Comparison of ENCODE assay signal across 23 cellular contexts in the genomic region with DNA sequence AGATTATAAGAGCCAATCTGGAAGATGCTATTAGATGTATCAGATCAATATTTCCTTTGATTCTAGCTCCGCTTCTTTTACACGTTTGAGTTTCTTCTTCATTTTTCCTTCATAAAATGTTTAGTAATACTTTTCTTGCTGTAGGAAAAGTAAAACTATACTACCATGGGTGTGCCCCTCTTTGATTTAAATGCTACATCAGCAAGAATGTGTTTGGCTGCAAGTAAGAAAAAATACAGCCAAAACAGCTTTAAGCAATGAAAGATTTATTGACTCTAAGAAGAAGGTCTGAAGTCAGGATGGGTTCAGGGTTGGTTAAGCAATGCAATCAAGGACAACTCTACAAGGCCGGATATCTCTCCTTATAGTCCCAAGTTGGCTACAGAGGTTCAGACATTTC.
A peak's percentile ranks its signal among the peaks of the same experiment; 100 is the strongest.
DNase-seq lines count a peak whose midpoint lies in the region; ATAC-seq, FAIRE-seq and TF ChIP-seq lines count a peak whose summit lies in the region.
"Had no signal": no experiment of that assay in that cellular context is flagged by ENCODE, and none has a peak within 500 bp of the region (broad histone marks: within the 10 kb centered on the region; RNA-seq: fewer than 3 reads in every experiment).

No MANE protein-coding gene starts in this region.

- TF ChIP-seq CTCF in HepG2 (CRISPR knock-in tag; IDR thresholded peaks at IDR 0.05) (no peak), right lobe of liver (IDR thresholded peaks at IDR 0.05) (no peak), IMR-90 (conservative IDR thresholded peaks at IDR 0.05; ENCODE audit: low read depth, low read length) (no peak), H1 (IDR thresholded peaks at IDR 0.05; ENCODE audit: control extremely low read depth in 1 of 3, insufficient read depth in 1 of 3, low read depth in 1 of 3, low read length in 3 of 3) (no peak), Calu3 (IDR thresholded peaks at IDR 0.05; ENCODE audit: unreplicated experiment) (no peak), ovary (IDR thresholded peaks at IDR 0.05) (no peak)

- ATAC-seq in HepG2 (no peak), right lobe of liver (no peak), IMR-90 (ENCODE audit: low read depth) (no peak), left lobe of liver (no peak)

- H2BK20ac ChIP-seq in IMR-90 (ENCODE audit: low read depth, low read length) (no peak overlapping the region), H1 (ENCODE audit: low read length) (no peak overlapping the region)

- no peaks in the 10 kb centered on the region for H3K9me3 Mint-ChIP-seq in Calu3 (ENCODE audit: low read depth, unreplicated experiment)
- H3K9me3 Mint-ChIP-seq: CD8-positive, alpha-beta memory T cell had no signal

- H3K4me1 ChIP-seq in HepG2 (ENCODE audit: insufficient read depth, low read length) (no peaks in the 10 kb centered on the region), right lobe of liver (no peaks in the 10 kb centered on the region), IMR-90 (ENCODE audit: control insufficient read depth, insufficient read depth, low read length) (no peaks in the 10 kb centered on the region), H1 (replicated peaks in 1 of 4; ENCODE audit: control insufficient read depth in 3 of 4, insufficient read depth in 4 of 4, low read length in 3 of 4) (peaks cover 5 to 16% (median 7%) of the 10 kb centered on the region in 4 experiments; a peak in 6 of 7 replicates), ovary (ENCODE audit: insufficient read depth) (no peaks in the 10 kb centered on the region)
- H3K4me1 ChIP-seq: BE2C, BLaER1 had no signal

- H3K4me2 ChIP-seq in HepG2 (ENCODE audit: low read depth, low read length) (no peak overlapping the region), IMR-90 (ENCODE audit: low read depth, low read length) (no peak overlapping the region), H1 (ENCODE audit: insufficient read depth in 1 of 2, low read depth in 2 of 2, low read length in 2 of 2) (no peak overlapping the region)
- H3K4me2 ChIP-seq: BLaER1 had no signal

- H2BK120ac ChIP-seq in IMR-90 (ENCODE audit: low read depth, low read length), result no peak overlapping the region
- H2BK120ac ChIP-seq in H1 (replicated peaks; ENCODE audit: low read depth, low read length), result no peak overlapping the region

- no peak overlapping the region for H3K4me3 ChIP-seq in HepG2 (replicated peaks in 1 of 3; ENCODE audit: insufficient read depth in 1 of 3, low read depth in 2 of 3, low read length in 3 of 3)
- no peak overlapping the region for H3K4me3 ChIP-seq in right lobe of liver
- no peak overlapping the region for H3K4me3 ChIP-seq in IMR-90 (ENCODE audit: insufficient read depth, low read depth, low read length)
- H3K4me3 ChIP-seq in H1 (ENCODE audit: extremely low read depth in 1 of 4, insufficient read depth in 2 of 4, low read depth in 3 of 4, low read length in 4 of 4), result no peak overlapping the region
- no peak overlapping the region for H3K4me3 ChIP-seq in ovary
- H3K4me3 ChIP-seq: BLaER1 had no signal

- no peak overlapping the region for H3K4me3 Mint-ChIP-seq in Calu3 (ENCODE audit: low read depth, unreplicated experiment)
- H3K4me3 Mint-ChIP-seq: CD14-positive monocyte; CD4-positive, alpha-beta memory T cell; CD4-positive, CD25-positive, alpha-beta regulatory T cell; CD8-positive, alpha-beta memory T cell had no signal

- H2BK15ac ChIP-seq in IMR-90 (ENCODE audit: low read depth, low read length) (no peak overlapping the region), H1 (ENCODE audit: low read length) (no peak overlapping the region)

- H3K36me3 Mint-ChIP-seq in Calu3 (ENCODE audit: insufficient read depth, unreplicated experiment), result no peaks in the 10 kb centered on the region
- H3K36me3 Mint-ChIP-seq: CD14-positive monocyte; CD4-positive, alpha-beta memory T cell; CD4-positive, CD25-positive, alpha-beta regulatory T cell had no signal

- H3K79me1 ChIP-seq in IMR-90 (ENCODE audit: low read depth in 1 of 2, low read length in 2 of 2) (no peaks in the 10 kb centered on the region), H1 (ENCODE audit: low read depth, low read length) (no peaks in the 10 kb centered on the region)

- TF ChIP-seq EP300 in HepG2 (IDR thresholded peaks at IDR 0.05; ENCODE audit: low read depth in 2 of 2, low read length in 2 of 2), result no peak
- TF ChIP-seq EP300 in HepG2 (CRISPR knock-in tag; IDR thresholded peaks at IDR 0.05; ENCODE audit: borderline replicate concordance), result no peak
- TF ChIP-seq EP300 in H1 (IDR thresholded peaks at IDR 0.05; ENCODE audit: borderline replicate concordance in 1 of 2, low read depth in 2 of 2, low read length in 2 of 2), result no peak
- no peak for TF ChIP-seq EP300 in ovary (IDR thresholded peaks at IDR 0.05)

- H3K9me3 ChIP-seq in HepG2 (ENCODE audit: low read length), result no peaks in the 10 kb centered on the region
- H3K9me3 ChIP-seq in right lobe of liver, result no peaks in the 10 kb centered on the region
- no peaks in the 10 kb centered on the region for H3K9me3 ChIP-seq in IMR-90 (ENCODE audit: control insufficient read depth, insufficient read depth, low read length)
- H3K9me3 ChIP-seq in H1 (ENCODE audit: insufficient read depth in 2 of 2, low read depth in 1 of 2, low read length in 1 of 2), result peaks cover 6 to 12% of the 10 kb centered on the region in 2 experiments
- no peaks in the 10 kb centered on the region for H3K9me3 ChIP-seq in ovary
- H3K9me3 ChIP-seq: BE2C, BLaER1 had no signal

- TF ChIP-seq POLR2A in HepG2 (IDR thresholded peaks at IDR 0.05; ENCODE audit: insufficient read depth in 1 of 2, low read depth in 2 of 2, low read length in 2 of 2) (no peak), right lobe of liver (IDR thresholded peaks at IDR 0.05) (no peak), IMR-90 (IDR thresholded peaks at IDR 0.05; ENCODE audit: low read depth, low read length) (no peak), H1 (IDR thresholded peaks at IDR 0.05; ENCODE audit: control extremely low read depth in 1 of 2, low read depth in 2 of 2, low read length in 2 of 2) (no peak), ovary (IDR thresholded peaks at IDR 0.05) (no peak)

- intact Hi-C loops in HepG2 (cut with micrococcal nuclease; ENCODE audit: unreplicated experiment) (no loop called here), right lobe of liver (cut with DNase I) (no loop called here), IMR-90 (cut with micrococcal nuclease) (no loop called here), Calu3 (cut with micrococcal nuclease; ENCODE audit: unreplicated experiment) (no loop called here), ovary (cut with DNase I) (no loop called here)

- H3K27me3 ChIP-seq in HepG2 (ENCODE audit: control insufficient read depth in 1 of 2, insufficient read depth in 2 of 2, low read length in 2 of 2) (no peaks in the 10 kb centered on the region), right lobe of liver (no peaks in the 10 kb centered on the region), IMR-90 (ENCODE audit: control insufficient read depth, insufficient read depth, low read length) (peaks cover 2% of the 10 kb centered on the region; the same call in 1 of the 2 replicates), H1 (replicated peaks in 1 of 4; ENCODE audit: control insufficient read depth in 3 of 4, extremely low read depth in 1 of 4, insufficient read depth in 3 of 4, low read length in 3 of 4) (no peaks in the 10 kb centered on the region), ovary (no peaks in the 10 kb centered on the region)
- H3K27me3 ChIP-seq: BE2C, BLaER1 had no signal

- no peak overlapping the region for H3K56ac ChIP-seq in IMR-90 (ENCODE audit: extremely low read depth, insufficient read depth, low read length)
- H3K56ac ChIP-seq in H1 (replicated peaks; ENCODE audit: insufficient read length, low read depth, low read length), result no peak overlapping the region

- H2BK5ac ChIP-seq in IMR-90 (ENCODE audit: low read depth, low read length, poor library complexity, severe bottlenecking), result no peak overlapping the region
- H2BK5ac ChIP-seq in H1 (ENCODE audit: low read depth, low read length), result no peak overlapping the region

- H3K23me2 ChIP-seq in H1 (ENCODE audit: low read depth, low read length), result no peaks in the 10 kb centered on the region

- H3K27me3 Mint-ChIP-seq in Calu3 (ENCODE audit: unreplicated experiment), result peaks cover 13% of the 10 kb centered on the region
- H3K27me3 Mint-ChIP-seq: CD4-positive, CD25-positive, alpha-beta regulatory T cell had no signal

- H3K9ac ChIP-seq in HepG2 (ENCODE audit: insufficient read depth, low read depth, low read length) (no peak overlapping the region), IMR-90 (ENCODE audit: low read depth, low read length) (no peak overlapping the region), H1 (replicated peaks in 1 of 4; ENCODE audit: extremely low read depth in 1 of 4, low read depth in 3 of 4, low read length in 3 of 4) (no peak overlapping the region)
- H3K9ac ChIP-seq: BLaER1 had no signal

- H3K27ac ChIP-seq in HepG2 (ENCODE audit: extremely low read length, insufficient read depth, low read length) (no peak overlapping the region), right lobe of liver (no peak overlapping the region), IMR-90 (ENCODE audit: insufficient read depth, low read length) (no peak overlapping the region), H1 (ENCODE audit: low read depth, low read length) (no peak overlapping the region), ovary (no peak overlapping the region)
- H3K27ac ChIP-seq: 22Rv1, BLaER1 had no signal

- FAIRE-seq in HepG2 (lab: Jason Lieb, UNC), result no peak
- no peak for FAIRE-seq in H1 (lab: Jason Lieb, UNC)
- FAIRE-seq: D721Med, G401.6, GM12891, GM19239 had no signal

- dilution Hi-C loops in IMR-90 (cut with HindIII; ENCODE audit: low sequenced_read_pairs, unreplicated experiment), result no loop called here

- H3K4me1 Mint-ChIP-seq in Calu3 (ENCODE audit: low read depth, unreplicated experiment), result no peaks in the 10 kb centered on the region
- H3K4me1 Mint-ChIP-seq: CD14-positive monocyte; CD4-positive, alpha-beta memory T cell; CD4-positive, CD25-positive, alpha-beta regulatory T cell; CD8-positive, alpha-beta memory T cell had no signal

- BruUV-seq in HepG2 (replicated peaks; lab: Mats Ljungman, UMichigan) (no TSS peak), IMR-90 (replicated peaks; lab: Mats Ljungman, UMichigan) (no TSS peak), Calu3 (replicated peaks; lab: Mats Ljungman, UMichigan) (no TSS peak)

- TF ChIP-seq RAD21 in HepG2 (CRISPR knock-in tag; IDR thresholded peaks at IDR 0.05) (no peak), IMR-90 (IDR thresholded peaks at IDR 0.05; ENCODE audit: low read length) (no peak), H1 (IDR thresholded peaks at IDR 0.05 in 1 of 2, conservative IDR thresholded peaks at IDR 0.05 in 1 of 2; ENCODE audit: low read depth in 2 of 2, low read length in 2 of 2) (no peak)

- no peak overlapping the region for H3K14ac ChIP-seq in IMR-90 (replicated peaks; ENCODE audit: low read depth, low read length)
- H3K14ac ChIP-seq in H1 (ENCODE audit: insufficient read length), result no peak overlapping the region

- no peak overlapping the region for H3K27ac Mint-ChIP-seq in Calu3 (ENCODE audit: unreplicated experiment)
- H3K27ac Mint-ChIP-seq: CD14-positive monocyte; CD4-positive, alpha-beta memory T cell; CD4-positive, CD25-positive, alpha-beta regulatory T cell; CD8-positive, alpha-beta memory T cell had no signal

- no peak overlapping the region for H2BK12ac ChIP-seq in H1 (ENCODE audit: low read depth, low read length)

- WGBS in HepG2 (ENCODE audit: low lambda C conversion rate), result 46% methylated on average over 3 of the region's 3 CpGs
- 74% methylated on average over 3 of the region's 3 CpGs for WGBS in right lobe of liver (ENCODE audit: insufficient coverage, low coverage, low lambda C conversion rate, missing lambda C conversion rate)
- WGBS in IMR-90 (ENCODE audit: extremely low coverage in 2 of 2, insufficient read length in 1 of 2), 2 experiments, result no CpG with 5 or more reads among the region's 3 CpGs
- 89% methylated on average over 3 of the region's 3 CpGs; no CpG with 5 or more reads in 1 of the 2 experiments for WGBS in H1 (ENCODE audit: extremely low coverage in 1 of 2, insufficient coverage in 1 of 2, insufficient read length in 1 of 2, insufficient replicate concordance in 2 of 2, low coverage in 1 of 2, low lambda C conversion rate in 2 of 2, missing lambda C conversion rate in 1 of 2), 2 experiments
- WGBS in ovary, 3 donors, result 83 to 86% (median 85%) methylated on average over 3 of the region's 3 CpGs

- DNase-seq in HepG2 (ENCODE audit: low spot score), result no peak
- DNase-seq in right lobe of liver, result no peak
- DNase-seq in IMR-90, result no peak
- DNase-seq in H1 (ENCODE audit: low read depth in 1 of 2, low spot score in 2 of 2), result no peak
- no peak for DNase-seq in left lobe of liver (ENCODE audit: low spot score)
- no peak for DNase-seq in Calu3
- DNase-seq in ovary, result no peak
- DNase-seq: ACHN; BE2C; C1 segment of cervical spinal cord; CD4-positive, alpha-beta memory T cell; CD4-positive, CD25-positive, alpha-beta regulatory T cell; CD8-positive, alpha-beta memory T cell; COR-L47; DMS79 treated with DMSO at 0.1 percent for 48 hours; GF-D8 had no signal

- no peak overlapping the region for H4K91ac ChIP-seq in IMR-90 (ENCODE audit: insufficient read depth, low read depth, low read length)
- H4K91ac ChIP-seq in H1 (replicated peaks; ENCODE audit: insufficient read length, low read length), result no peak overlapping the region

- H4K5ac ChIP-seq in IMR-90 (ENCODE audit: low read depth, low read length), result no peak overlapping the region
- H4K5ac ChIP-seq in H1 (ENCODE audit: insufficient read length, low read depth, low read length), result no peak overlapping the region

- H4K20me1 ChIP-seq in HepG2 (ENCODE audit: insufficient read depth, low read length) (no peaks in the 10 kb centered on the region), IMR-90 (ENCODE audit: insufficient read depth, low read length) (no peaks in the 10 kb centered on the region), H1 (replicated peaks in 1 of 2; ENCODE audit: control insufficient read depth in 1 of 2, insufficient read depth in 2 of 2, low read length in 2 of 2) (no peaks in the 10 kb centered on the region)
- H4K20me1 ChIP-seq: BLaER1 had no signal

- H3K18ac ChIP-seq in IMR-90 (ENCODE audit: low read depth, low read length) (no peak overlapping the region), H1 (ENCODE audit: extremely low read depth, low read length) (no peak overlapping the region)

- H3K36me3 ChIP-seq in HepG2 (replicated peaks in 1 of 2; ENCODE audit: control insufficient read depth in 1 of 2, insufficient read depth in 2 of 2, low read length in 2 of 2), result no peaks in the 10 kb centered on the region
- no peaks in the 10 kb centered on the region for H3K36me3 ChIP-seq in right lobe of liver
- no peaks in the 10 kb centered on the region for H3K36me3 ChIP-seq in IMR-90 (ENCODE audit: control insufficient read depth, insufficient read depth, low read length)
- peaks cover 0 to 3% (median 0%) of the 10 kb centered on the region in 4 experiments; a peak in 3 of 8 replicates for H3K36me3 ChIP-seq in H1 (ENCODE audit: control insufficient read depth in 2 of 4, insufficient read depth in 4 of 4, low read length in 3 of 4)
- no peaks in the 10 kb centered on the region for H3K36me3 ChIP-seq in ovary
- H3K36me3 ChIP-seq: BE2C, BLaER1 had no signal

- CTCF ChIA-PET in HepG2 (lab: Yijun Ruan, JAX; ENCODE audit: low intra/inter-chr PET ratio, low total read pairs), result no interaction called here
- CTCF ChIA-PET in IMR-90 (lab: Yijun Ruan, JAX), result no interaction called here
- CTCF ChIA-PET in H1 (lab: Charles Lee; ENCODE audit: partially characterized antibody), result interaction anchor here (1.0 to 4.6 kb wide), 5 partner anchors 11 to 93 kb away, joined by 3 to 30 read pairs (median 6); no protein-coding TSS in a partner anchor
- CTCF ChIA-PET in Calu3 (lab: Charles Lee), result no interaction called here

- POLR2A ChIA-PET in HepG2 (lab: Yijun Ruan, JAX) (no interaction called here), IMR-90 (lab: Charles Lee; ENCODE audit: unreplicated experiment) (no interaction called here), H1 (lab: Charles Lee; ENCODE audit: partially characterized antibody) (no interaction called here)

- no peak overlapping the region for H4K8ac ChIP-seq in IMR-90 (ENCODE audit: low read depth in 2 of 2, low read length in 2 of 2)
- H4K8ac ChIP-seq in H1 (ENCODE audit: extremely low read depth, insufficient read depth, low read length), result no peak overlapping the region

- H2AFZ ChIP-seq in HepG2 (ENCODE audit: low read length) (no peak overlapping the region), IMR-90 (replicated peaks; ENCODE audit: low read length, poor library complexity) (no peak overlapping the region), H1 (ENCODE audit: low read length) (no peak overlapping the region)

- H3K79me2 ChIP-seq in HepG2 (ENCODE audit: insufficient read depth, low read length) (no peaks in the 10 kb centered on the region), H1 (ENCODE audit: control insufficient read depth in 1 of 2, insufficient read depth in 2 of 2, low read length in 2 of 2) (no peaks in the 10 kb centered on the region)

- H3K9me1 ChIP-seq in IMR-90 (ENCODE audit: insufficient read depth, low read length), result no peaks in the 10 kb centered on the region

- no peak overlapping the region for H3K4ac ChIP-seq in IMR-90 (ENCODE audit: low read depth, low read length)
- H3K4ac ChIP-seq in H1 (replicated peaks; ENCODE audit: insufficient read length, low read depth, low read length), result peak overlapping the region; percentile 87

- no peak overlapping the region for H2AK9ac ChIP-seq in IMR-90 (replicated peaks; ENCODE audit: low read depth, low read length, poor library complexity)

- in situ Hi-C loops in HepG2 (cut with HindIII; ENCODE audit: extremely low pct_ligation_motif_present, low pct_unique_long_range_greater_than_20kb) (no loop called here), IMR-90 (cut with MboI; ENCODE audit: low sequenced_read_pairs) (no loop called here)

- H3K23ac ChIP-seq in IMR-90 (ENCODE audit: low read depth, low read length) (no peak overlapping the region), H1 (ENCODE audit: insufficient read length) (no peak overlapping the region)

- H2AK5ac ChIP-seq in IMR-90 (ENCODE audit: low read depth, low read length), result no peak overlapping the region
- no peak overlapping the region for H2AK5ac ChIP-seq in H1 (ENCODE audit: low read depth, low read length)
